ENCODE assay signal across 8 cellular contexts in the genomic region with DNA sequence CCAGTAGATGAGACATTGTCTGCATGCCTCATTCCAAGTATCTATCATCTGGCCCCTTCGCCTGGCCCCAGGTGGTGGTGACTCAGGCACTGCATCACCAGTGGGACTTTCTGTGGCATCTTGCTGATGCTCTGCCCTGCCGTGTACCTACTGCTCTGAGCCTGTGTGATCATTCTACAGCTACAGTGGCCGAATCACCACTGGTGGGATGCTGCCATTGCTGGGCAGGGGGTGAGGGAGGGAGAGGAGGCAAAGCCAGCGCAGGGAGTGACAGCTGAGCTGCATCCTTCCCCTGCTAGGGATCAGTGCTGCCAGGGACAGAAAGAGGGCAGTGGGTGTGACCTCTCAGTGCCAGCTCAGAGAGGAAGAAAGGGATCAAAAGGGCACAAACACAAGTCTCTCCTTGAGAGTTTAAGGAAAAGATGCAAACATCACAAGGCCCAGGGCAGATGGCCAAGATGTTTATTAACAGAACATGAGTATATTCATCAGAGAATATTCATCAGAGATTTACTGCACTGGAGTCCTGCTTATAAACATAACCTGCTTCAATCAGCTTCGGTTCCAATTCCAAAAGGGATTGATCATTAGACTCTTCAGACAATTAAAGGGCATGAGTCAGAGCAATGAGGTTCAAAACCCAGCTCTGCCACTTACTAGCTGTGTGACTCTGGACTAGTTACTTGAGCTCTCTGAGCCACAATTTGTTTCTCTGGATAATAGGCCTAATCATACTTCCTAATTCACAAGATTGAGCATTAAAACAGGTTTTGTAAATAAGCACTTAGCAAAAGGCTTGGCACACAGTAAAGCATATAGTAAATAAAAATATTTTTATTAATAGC.
A peak's percentile ranks its signal among the peaks of the same experiment; 100 is the strongest.
DNase-seq lines count a peak whose midpoint lies in the region; ATAC-seq and TF ChIP-seq lines count a peak whose summit lies in the region.

No MANE protein-coding gene starts in this region.

- intact Hi-C loops in psoas muscle (cut with DNase I) = no loop called here

- in situ Hi-C loops in G401 (cut with HindIII; ENCODE audit: low sequenced_read_pairs) = no loop called here

- H3K9me3 ChIP-seq in psoas muscle = no peaks in the 10 kb centered on the region

- 54 to 74% (median 66%) methylated on average over 5 of the region's 5 CpGs for WGBS in psoas muscle, 3 donors

- no peak overlapping the region for H3K4me3 ChIP-seq in psoas muscle

- DNase-seq in COLO668 (lab: John Stamatoyannopoulos, UW; ENCODE audit: unreplicated experiment) (peak; percentile 9), HS-5 (ENCODE audit: low read depth) (peak; percentile 80), psoas muscle (no peak), NCI-H2196 (lab: John Stamatoyannopoulos, UW; ENCODE audit: unreplicated experiment) (no peak), middle frontal gyrus (ENCODE audit: extremely low spot score, low spot score) (no peak), G401 (ENCODE audit: low spot score) (no peak), superior temporal gyrus (ENCODE audit: extremely low spot score) (no peak)
- DNase-seq in activated T-helper 9 cell treated with anti-CD3 and anti-CD28 coated beads, Interleukin-2, amount 50 U/mL, for 16 hours (ENCODE audit: low read depth) = peak; percentile 60

- peak; percentile 53 to 73 (median 64) for ATAC-seq in psoas muscle

- H3K27ac ChIP-seq in psoas muscle = no peak overlapping the region

- H3K4me1 ChIP-seq in psoas muscle = peaks cover 10% of the 10 kb centered on the region

- no peaks in the 10 kb centered on the region for H3K27me3 ChIP-seq in psoas muscle (ENCODE audit: insufficient read depth in 3 of 3, low read length in 2 of 3)

- no peaks in the 10 kb centered on the region for H3K36me3 ChIP-seq in psoas muscle (ENCODE audit: insufficient read depth in 1 of 2, low read depth in 1 of 2)

- no peak for TF ChIP-seq CTCF in psoas muscle (IDR thresholded peaks at IDR 0.05)

Comparison
In these comparisons a context has a peak if more than half of its experiments do, and no peak if none do; other contexts are left out.
1. DNase-seq: peak in COLO668 (single experiment), HS-5 (single experiment) and activated T-helper 9 cell treated with anti-CD3 and anti-CD28 coated beads, Interleukin-2, amount 50 U/mL, for 16 hours (single experiment); none in psoas muscle (0 of 2), NCI-H2196 (single experiment), middle frontal gyrus (single experiment), G401 (single experiment) and superior temporal gyrus (single experiment).